Comparison of ENCODE assay signal across 22 cellular contexts in the genomic region with DNA sequence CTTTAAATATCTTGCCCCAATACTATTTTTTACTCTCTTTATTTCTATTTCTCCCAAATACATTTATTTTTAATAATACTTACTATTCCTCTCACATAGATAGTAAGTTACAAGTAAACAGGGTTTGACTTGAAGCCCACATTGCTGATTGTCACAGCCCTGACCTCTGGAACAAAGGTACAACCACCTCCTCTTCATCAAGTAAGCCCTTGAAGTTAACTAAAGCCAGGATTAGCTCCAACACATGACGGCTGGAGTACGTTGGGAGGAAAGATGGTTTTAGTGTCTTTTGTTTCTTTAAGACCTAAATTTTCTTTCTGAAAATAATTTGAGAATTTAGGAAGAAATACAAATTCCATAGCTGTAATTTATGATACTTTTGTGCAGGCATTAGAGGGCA. TPM values are rescaled to one million over a fixed set of nuclear protein-coding genes. Genes with fewer than 3 reads are reported as not detected.
DNase-seq lines count a peak whose midpoint lies in the region; ATAC-seq and TF ChIP-seq lines count a peak whose summit lies in the region.
"Had no signal": no experiment of that assay in that cellular context is flagged by ENCODE, and none has a peak within 500 bp of the region (broad histone marks: within the 10 kb centered on the region; RNA-seq: fewer than 3 reads in every experiment).

No MANE protein-coding gene starts in this region.

- H3K27ac ChIP-seq in caudate nucleus (ENCODE audit: low read depth, low read length) (peak overlapping the region; percentile 53), right atrium auricular region (peak overlapping the region; percentile 83 to 94), osteoblast (ENCODE audit: low read depth, low read length) (no peak overlapping the region), transverse colon (peak overlapping the region; percentile 79 to 88 (median 80))
- H3K27ac ChIP-seq: HL-60, neural progenitor cell had no signal

- no peak for TF ChIP-seq POLR2A in transverse colon (IDR thresholded peaks at IDR 0.05)

- peaks cover 0 to 16% of the 10 kb centered on the region in 2 donors for H3K4me1 ChIP-seq in right atrium auricular region
- peaks cover 15% of the 10 kb centered on the region for H3K4me1 ChIP-seq in osteoblast (ENCODE audit: insufficient read depth, low read length)
- peaks cover 5 to 35% (median 13%) of the 10 kb centered on the region in 4 donors for H3K4me1 ChIP-seq in transverse colon
- H3K4me1 ChIP-seq: neural progenitor cell had no signal

- no peaks in the 10 kb centered on the region for H3K79me2 ChIP-seq in osteoblast (ENCODE audit: insufficient read depth, low read length)

- no peak for TF ChIP-seq CTCF in right atrium auricular region (IDR thresholded peaks at IDR 0.05)
- TF ChIP-seq CTCF in osteoblast (IDR thresholded peaks at IDR 0.05; ENCODE audit: extremely low read depth, low read depth, low read length): no peak
- TF ChIP-seq CTCF in transverse colon (IDR thresholded peaks at IDR 0.05): no peak

- TF ChIP-seq EP300 in transverse colon (IDR thresholded peaks at IDR 0.05; ENCODE audit: low read depth): no peak

- H3K4me3 ChIP-seq in right atrium auricular region: peak overlapping the region; percentile 52 to 64
- H3K4me3 ChIP-seq in osteoblast (ENCODE audit: insufficient read depth, low read length): no peak overlapping the region
- peak overlapping the region in 2 of 4 donors; percentile 1 to 27 for H3K4me3 ChIP-seq in transverse colon
- H3K4me3 ChIP-seq: neural progenitor cell had no signal

- H3K9me3 ChIP-seq in right atrium auricular region: no peaks in the 10 kb centered on the region
- H3K9me3 ChIP-seq in osteoblast (ENCODE audit: low read depth, low read length): no peaks in the 10 kb centered on the region
- no peaks in the 10 kb centered on the region for H3K9me3 ChIP-seq in transverse colon

- H3K36me3 ChIP-seq in right atrium auricular region: peaks cover 34% of the 10 kb centered on the region
- no peaks in the 10 kb centered on the region for H3K36me3 ChIP-seq in osteoblast (ENCODE audit: insufficient read depth, low read length)
- no peaks in the 10 kb centered on the region for H3K36me3 ChIP-seq in transverse colon
- H3K36me3 ChIP-seq: neural progenitor cell had no signal

- intact Hi-C loops in transverse colon (cut with DNase I; ENCODE audit: low total_unique reads): no loop called here

- H3K27me3 ChIP-seq in right atrium auricular region (no peaks in the 10 kb centered on the region), osteoblast (ENCODE audit: insufficient read depth, low read length) (no peaks in the 10 kb centered on the region), transverse colon (no peaks in the 10 kb centered on the region)
- H3K27me3 ChIP-seq: neural progenitor cell had no signal

- in situ Hi-C loops in transverse colon (cut with MboI; ENCODE audit: low pct_ligation_motif_present in 1 of 4, low pct_unique_long_range_greater_than_20kb in 1 of 4, low sequenced_read_pairs in 3 of 4): no loop called here

- peak overlapping the region; percentile 71 for H2AFZ ChIP-seq in osteoblast (ENCODE audit: low read length)
- H2AFZ ChIP-seq: neural progenitor cell had no signal

- no peak for DNase-seq in caudate nucleus (lab: John Stamatoyannopoulos, UW)
- DNase-seq in right atrium auricular region (ENCODE audit: low spot score): no peak
- DNase-seq in osteoblast (ENCODE audit: insufficient read length, low spot score, missing footprints): no peak
- no peak for DNase-seq in transverse colon
- no peak for DNase-seq in stimulated activated CD8-positive, alpha-beta memory T cell treated with anti-CD3 and anti-CD28 coated beads, Interleukin-4, amount 100 ng/mL, for 48 hours
- no peak for DNase-seq in 8988T
- no peak for DNase-seq in amniotic stem cell (lab: John Stamatoyannopoulos, UW)
- DNase-seq: activated CD4-positive, CD25-positive, alpha-beta regulatory T cell; activated CD8-positive, alpha-beta memory T cell treated with anti-CD3 and anti-CD28 coated beads, Interleukin-2, amount 10 ng/mL, durations not matched to agents 7 days and 5 days; activated naive CD8-positive, alpha-beta T cell treated with anti-CD3 and anti-CD28 coated beads, Interleukin-2, amount 50 U/mL, for 24 hours; Calu3; effector memory CD8-positive, alpha-beta T cell; mesendoderm; NCI-H2029; NCI-H446; SHP77; stimulated activated CD4-positive, alpha-beta T cell treated with anti-CD3 and anti-CD28 coated beads, Interleukin-2, amount 100 ng/mL, for 48 hours; substantia nigra; T-helper 1 cell had no signal

- H4K20me1 ChIP-seq in osteoblast (ENCODE audit: insufficient read depth, low read length): no peaks in the 10 kb centered on the region

- 78 to 85% methylated on average over 2 of the region's 2 CpGs for WGBS in transverse colon (ENCODE audit: low coverage in 1 of 2), 2 donors

- no peak for ATAC-seq in GM21423 (IDR thresholded peaks at IDR 0.05; ENCODE audit: unreplicated experiment)
- ATAC-seq: activated CD8-positive, alpha-beta memory T cell treated with anti-CD3 and anti-CD28 coated beads, Interleukin-2, amount 10 ng/mL, durations not matched to agents 7 days and 5 days; activated naive CD8-positive, alpha-beta T cell treated with anti-CD3 and anti-CD28 coated beads, Interleukin-2, amount 50 U/mL, for 24 hours; effector memory CD8-positive, alpha-beta T cell had no signal

- no peak overlapping the region for H3K4me2 ChIP-seq in osteoblast (ENCODE audit: insufficient read depth, low read length)
- H3K4me2 ChIP-seq: neural progenitor cell had no signal

RNA-seq across cellular contexts. Expression of gene MYOM1, which starts 1.0 kb away (rescaled TPM):
- total RNA-seq in right atrium auricular region (100 to 1,000 TPM; 357 to 410 TPM), osteoblast (1.5 and 1.8 TPM in 2 replicates), transverse colon (10 to 100 TPM in 1 of 4 donors, 1 to 10 TPM in 3; 6.0 to 30.4 (median 7.7) TPM)

RNA-seq across cellular contexts. Expression of gene MYL12A, which starts 28.8 kb away (rescaled TPM):
- total RNA-seq in right atrium auricular region (1,000 to 10,000 TPM; 1,108 to 5,712 TPM), osteoblast (572 and 626 TPM in 2 replicates), transverse colon (100 to 1,000 TPM; 257 to 511 (median 338) TPM)

RNA-seq across cellular contexts. Expression of gene MYL12B, which starts 43.1 kb away (rescaled TPM):
- total RNA-seq in right atrium auricular region (100 to 1,000 TPM; 180 to 231 TPM), osteoblast (278 and 283 TPM in 2 replicates), transverse colon (100 to 1,000 TPM in 3 of 4 donors, 10 to 100 TPM in 1; 78.2 to 558 (median 337) TPM)

Comparison
In these comparisons a context has a peak if more than half of its experiments do, and no peak if none do; other contexts are left out.
1. RNA of gene MYOM1, which starts 1.0 kb away (total RNA-seq): 357 to 410 TPM in right atrium auricular region; 6.0 to 30.4 TPM in transverse colon and 1.5 to 1.8 TPM in osteoblast; every median in the first group is over 10 times any median in the second.